12 cellular contexts compared by ENCODE assay signal in the genomic region with DNA sequence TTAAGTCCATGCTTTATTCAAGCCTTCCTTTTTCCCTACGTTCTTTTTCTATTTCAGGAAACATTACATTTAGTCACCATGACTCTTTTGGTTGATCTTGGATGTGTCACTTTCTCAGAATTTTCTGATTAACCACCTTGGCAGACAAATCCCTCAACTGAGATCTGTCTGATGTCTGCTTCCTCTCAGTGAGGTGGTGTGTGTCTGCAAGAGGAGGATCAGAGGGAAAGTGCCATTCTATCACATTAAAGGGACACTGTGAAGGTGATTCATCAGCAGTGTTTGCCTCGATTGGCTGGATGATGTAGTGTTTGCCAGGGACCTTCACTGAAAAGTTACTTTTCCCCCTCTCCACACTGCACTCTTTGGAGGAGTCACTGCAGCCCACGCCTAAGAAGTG. TPM values are rescaled to one million over a fixed set of nuclear protein-coding genes. Genes with fewer than 3 reads are reported as not detected.
DNase-seq lines count a peak whose midpoint lies in the region; ATAC-seq and TF ChIP-seq lines count a peak whose summit lies in the region.
"Had no signal": no experiment of that assay in that cellular context is flagged by ENCODE, and none has a peak within 500 bp of the region (broad histone marks: within the 10 kb centered on the region; RNA-seq: fewer than 3 reads in every experiment).

No MANE protein-coding gene starts in this region.

- BruUV-seq in IMR-90 (replicated peaks; lab: Mats Ljungman, UMichigan): no TSS peak

- no peak overlapping the region for H4K91ac ChIP-seq in IMR-90 (ENCODE audit: insufficient read depth, low read depth, low read length)

- H3K18ac ChIP-seq in IMR-90 (ENCODE audit: low read depth, low read length): no peak overlapping the region

- in situ Hi-C loops in IMR-90 (cut with MboI; ENCODE audit: low sequenced_read_pairs) (no loop called here), brain microvascular endothelial cell (cut with HindIII; ENCODE audit: low pct_ligation_motif_present, low sequenced_read_pairs) (no loop called here)

- H2AK5ac ChIP-seq in IMR-90 (ENCODE audit: low read depth, low read length): no peak overlapping the region

- no peak overlapping the region for H4K5ac ChIP-seq in IMR-90 (ENCODE audit: low read depth, low read length)

- H2BK120ac ChIP-seq in IMR-90 (ENCODE audit: low read depth, low read length): no peak overlapping the region

- peaks cover 16% of the 10 kb centered on the region for H3K4me1 ChIP-seq in IMR-90 (ENCODE audit: control insufficient read depth, insufficient read depth, low read length)

- CTCF ChIA-PET in IMR-90 (lab: Yijun Ruan, JAX): no interaction called here

- no peak overlapping the region for H2BK5ac ChIP-seq in IMR-90 (ENCODE audit: low read depth, low read length, poor library complexity, severe bottlenecking)

- WGBS in IMR-90 (ENCODE audit: extremely low coverage in 2 of 2, insufficient read length in 1 of 2), 2 experiments: no CpG with 5 or more reads among the region's 3 CpGs

- no peak for TF ChIP-seq POLR2A in IMR-90 (IDR thresholded peaks at IDR 0.05; ENCODE audit: low read depth, low read length)

- no peak overlapping the region for H4K8ac ChIP-seq in IMR-90 (ENCODE audit: low read depth in 2 of 2, low read length in 2 of 2)

- no peak overlapping the region for H2AK9ac ChIP-seq in IMR-90 (replicated peaks; ENCODE audit: low read depth, low read length, poor library complexity)

- H3K4ac ChIP-seq in IMR-90 (ENCODE audit: low read depth, low read length): no peak overlapping the region; the same call in 1 of the 2 replicates

- no peak overlapping the region for H3K14ac ChIP-seq in IMR-90 (replicated peaks; ENCODE audit: low read depth, low read length)

- no peak overlapping the region for H3K23ac ChIP-seq in IMR-90 (ENCODE audit: low read depth, low read length)

- intact Hi-C loops in IMR-90 (cut with micrococcal nuclease): no loop called here

- no peak overlapping the region for H2BK20ac ChIP-seq in IMR-90 (ENCODE audit: low read depth, low read length)

- H3K56ac ChIP-seq in IMR-90 (ENCODE audit: extremely low read depth, insufficient read depth, low read length): no peak overlapping the region

- H3K36me3 ChIP-seq in IMR-90 (ENCODE audit: control insufficient read depth, insufficient read depth, low read length): peaks cover 7% of the 10 kb centered on the region; the same call in 1 of the 2 replicates
- peaks cover under 1% of the 10 kb centered on the region for H3K36me3 ChIP-seq in brain microvascular endothelial cell (replicated peaks)

- H3K79me1 ChIP-seq in IMR-90 (ENCODE audit: low read depth in 1 of 2, low read length in 2 of 2): 0 out of 4 replicates have a peak, but pooled peaks cover 4 to 7% of the 10 kb centered on the region in 2 experiments

- no peak overlapping the region for H3K4me3 ChIP-seq in IMR-90 (ENCODE audit: insufficient read depth, low read depth, low read length)
- H3K4me3 ChIP-seq in brain microvascular endothelial cell (ENCODE audit: low read depth, low read length): no peak overlapping the region
- H3K4me3 ChIP-seq: ascending aorta had no signal

- dilution Hi-C loops in IMR-90 (cut with HindIII; ENCODE audit: low sequenced_read_pairs, unreplicated experiment): no loop called here

- H3K9ac ChIP-seq in IMR-90 (ENCODE audit: low read depth, low read length): no peak overlapping the region

- no peak for TF ChIP-seq CTCF in IMR-90 (conservative IDR thresholded peaks at IDR 0.05; ENCODE audit: low read depth, low read length)
- no peak for TF ChIP-seq CTCF in brain microvascular endothelial cell (IDR thresholded peaks at IDR 0.05; ENCODE audit: low read depth, low read length, missing control alignments)

- H3K27ac ChIP-seq in IMR-90 (ENCODE audit: insufficient read depth, low read length) (no peak overlapping the region), brain microvascular endothelial cell (no peak overlapping the region)

- no peaks in the 10 kb centered on the region for H3K9me3 ChIP-seq in IMR-90 (ENCODE audit: control insufficient read depth, insufficient read depth, low read length)
- H3K9me3 ChIP-seq: ascending aorta had no signal

- POLR2A ChIA-PET in IMR-90 (lab: Charles Lee; ENCODE audit: unreplicated experiment): no interaction called here

- H2BK15ac ChIP-seq in IMR-90 (ENCODE audit: low read depth, low read length): no peak overlapping the region

- H2AFZ ChIP-seq in IMR-90 (replicated peaks; ENCODE audit: low read length, poor library complexity): no peak overlapping the region

- H4K20me1 ChIP-seq in IMR-90 (ENCODE audit: insufficient read depth, low read length): no peaks in the 10 kb centered on the region

- ATAC-seq in IMR-90 (ENCODE audit: low read depth) (no peak), GM19395 (IDR thresholded peaks at IDR 0.05; ENCODE audit: unreplicated experiment) (no peak)

- H3K9me1 ChIP-seq in IMR-90 (ENCODE audit: insufficient read depth, low read length): peaks cover 18% of the 10 kb centered on the region

- DNase-seq in activated CD4-positive, alpha-beta T cell treated with anti-CD3 and anti-CD28 coated beads for 48 hours: peak; percentile 43
- DNase-seq in activated CD4-positive, alpha-beta T cell treated with anti-CD3 and anti-CD28 coated beads for 1 hour: no peak
- DNase-seq in IMR-90: peak; percentile 59
- peak; percentile 25 for DNase-seq in brain microvascular endothelial cell
- DNase-seq in stimulated activated CD4-positive, alpha-beta T cell treated with anti-CD3 and anti-CD28 coated beads, Interleukin-4, amount 100 ng/mL, for 24 hours: peak; percentile 37
- no peak for DNase-seq in stimulated activated naive CD4-positive, alpha-beta T cell treated with Interleukin-2 at 50 U/mL for 16 hours (lab: John Stamatoyannopoulos, UW)
- no peak for DNase-seq in NCI-H446 (lab: John Stamatoyannopoulos, UW)
- DNase-seq: H7, SHP77 treated with DMSO at 0.1 percent for 48 hours had no signal

- H3K4me2 ChIP-seq in IMR-90 (ENCODE audit: low read depth, low read length): no peak overlapping the region

- no peaks in the 10 kb centered on the region for H3K27me3 ChIP-seq in IMR-90 (ENCODE audit: control insufficient read depth, insufficient read depth, low read length)
- H3K27me3 ChIP-seq in brain microvascular endothelial cell (replicated peaks): no peaks in the 10 kb centered on the region

- no peak for TF ChIP-seq RAD21 in IMR-90 (IDR thresholded peaks at IDR 0.05; ENCODE audit: low read length)

TF ChIP-seq in IMR-90, 13 proteins besides CTCF, POLR2A, EP300 and RAD21:
- TF ChIP-seq MAZ (IDR thresholded peaks at IDR 0.05; ENCODE audit: borderline replicate concordance, low read depth, low read length) (0 out of 2 replicates have a peak, but pooled peaks have one; percentile 11), BHLHE40 (IDR thresholded peaks at IDR 0.05; ENCODE audit: low read depth, low read length) (no peak)
TF ChIP-seq in IMR-90: peak in this region for 1.

RNA-seq across cellular contexts. Expression of a gene that starts 3.0 kb away (rescaled TPM):
- total RNA-seq in IMR-90 (2012; rRNA removed): under 0.01 TPM in 2 replicates
- polyA plus RNA-seq in IMR-90 (2012; rRNA removed): 0.17 and 0.21 TPM in 2 replicates
- 0.17 and 0.42 TPM in 2 replicates for polyA plus RNA-seq in IMR-90 (2012; cell fraction: cytosol; rRNA removed)
- polyA plus RNA-seq in IMR-90 (2012; cell fraction: nucleus; rRNA removed; ENCODE audit: low replicate concordance): 1.5 and 3.1 TPM in 2 replicates
- total RNA-seq: ascending aorta, mononuclear cell had no signal

RNA-seq across cellular contexts. Expression of a gene that starts 11.3 kb away (rescaled TPM):
- total RNA-seq in IMR-90 (2012; rRNA removed): not detected in 2 replicates
- polyA plus RNA-seq in IMR-90 (2012; rRNA removed): not detected in 2 replicates
- polyA plus RNA-seq in IMR-90 (2012; cell fraction: cytosol; rRNA removed): not detected in 2 replicates
- polyA plus RNA-seq in IMR-90 (2012; cell fraction: nucleus; rRNA removed; ENCODE audit: low replicate concordance): 0.03 and 0.13 TPM in 2 replicates
- total RNA-seq: ascending aorta, H7 had no signal

RNA-seq across cellular contexts. Expression of a gene that starts 38.3 kb away (rescaled TPM):
- total RNA-seq in IMR-90 (2012; rRNA removed): 1.4 and 1.8 TPM in 2 replicates
- 5.5 and 6.4 TPM in 2 replicates for polyA plus RNA-seq in IMR-90 (2012; rRNA removed)
- polyA plus RNA-seq in IMR-90 (2012; cell fraction: cytosol; rRNA removed): 3.1 and 5.2 TPM in 2 replicates
- 32.7 and 58.4 TPM in 2 replicates for polyA plus RNA-seq in IMR-90 (2012; cell fraction: nucleus; rRNA removed; ENCODE audit: low replicate concordance)

RNA-seq across cellular contexts. Expression of a gene that starts 55.7 kb away (rescaled TPM):
- 54.4 and 61.5 TPM in 2 replicates for total RNA-seq in IMR-90 (2012; rRNA removed)
- 104 and 124 TPM in 2 replicates for polyA plus RNA-seq in IMR-90 (2012; rRNA removed)
- 58.9 and 87.2 TPM in 2 replicates for polyA plus RNA-seq in IMR-90 (2012; cell fraction: cytosol; rRNA removed)
- polyA plus RNA-seq in IMR-90 (2012; cell fraction: nucleus; rRNA removed; ENCODE audit: low replicate concordance): 461 and 611 TPM in 2 replicates

Comparison
In these comparisons a context has a peak if more than half of its experiments do, and no peak if none do; other contexts are left out.
1. DNase-seq: peak in activated CD4-positive, alpha-beta T cell treated with anti-CD3 and anti-CD28 coated beads for 48 hours (single experiment), IMR-90 (single experiment), brain microvascular endothelial cell (single experiment) and stimulated activated CD4-positive, alpha-beta T cell treated with anti-CD3 and anti-CD28 coated beads, Interleukin-4, amount 100 ng/mL, for 24 hours (single experiment); none in activated CD4-positive, alpha-beta T cell treated with anti-CD3 and anti-CD28 coated beads for 1 hour (single experiment), stimulated activated naive CD4-positive, alpha-beta T cell treated with Interleukin-2 at 50 U/mL for 16 hours (single experiment) and NCI-H446 (0 of 2).